Comparison of ENCODE assay signal across 1 cellular context in the genomic region with DNA sequence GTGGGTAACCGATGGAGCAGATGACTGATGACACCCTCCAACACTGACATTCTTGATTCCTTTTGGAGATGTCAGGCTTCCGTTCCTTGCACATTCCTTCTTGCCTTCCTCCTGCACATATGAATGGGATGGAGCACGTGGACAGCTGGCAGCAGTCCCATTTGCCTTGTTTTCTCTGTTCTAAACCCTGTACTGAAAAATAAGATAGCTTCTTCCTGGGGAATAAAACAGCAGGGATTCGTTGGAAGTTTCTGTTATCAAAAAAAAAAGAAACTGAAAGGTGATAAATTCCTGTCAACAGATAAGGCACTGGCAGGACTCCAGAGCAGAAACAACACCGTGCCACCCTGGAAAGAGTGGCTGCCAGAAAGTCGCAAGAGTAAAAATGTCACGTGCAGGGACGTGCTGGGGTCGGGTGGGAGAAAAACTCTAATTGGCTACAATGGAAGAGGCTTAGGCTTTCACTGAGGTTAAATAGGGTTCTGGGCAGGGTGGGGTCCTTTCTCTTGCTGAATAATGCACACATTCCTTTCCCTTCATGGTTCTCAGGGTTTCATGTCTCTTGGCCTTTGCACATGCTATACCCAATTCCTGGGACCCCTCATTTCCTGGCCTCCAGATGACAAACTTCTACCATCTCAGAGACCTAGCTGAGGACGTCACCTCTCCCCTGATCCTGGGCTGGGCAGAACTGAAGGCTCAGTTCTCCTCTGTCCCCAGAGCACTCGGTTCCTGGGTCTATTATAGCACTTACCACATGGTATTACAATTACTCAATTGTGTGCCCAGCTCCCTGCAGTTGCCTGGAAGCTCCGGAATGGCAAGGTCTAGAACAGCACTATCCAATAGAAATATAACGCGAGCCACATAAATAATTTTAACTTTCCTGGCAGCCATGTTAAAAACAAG.
TF ChIP-seq lines count a peak whose summit lies in the region.

No MANE protein-coding gene starts in this region.

TF ChIP-seq in H1, 55 proteins besides CTCF, POLR2A, EP300 and RAD21 (continued from another document):
- TF ChIP-seq CBX5 (IDR thresholded peaks at IDR 0.05; ENCODE audit: low read depth, low read length): no peak
- no peak for TF ChIP-seq TAF1 (IDR thresholded peaks at IDR 0.05; ENCODE audit: low read depth, low read length)
- TF ChIP-seq SP4 (IDR thresholded peaks at IDR 0.05; ENCODE audit: low read length): no peak
- TF ChIP-seq BACH1 (IDR thresholded peaks at IDR 0.05; ENCODE audit: low read length): no peak
- no peak for TF ChIP-seq KDM5A (IDR thresholded peaks at IDR 0.05; ENCODE audit: low read length)
- TF ChIP-seq PHF8 (conservative IDR thresholded peaks at IDR 0.05; ENCODE audit: low read depth, low read length): no peak
- TF ChIP-seq, protein P1, sequence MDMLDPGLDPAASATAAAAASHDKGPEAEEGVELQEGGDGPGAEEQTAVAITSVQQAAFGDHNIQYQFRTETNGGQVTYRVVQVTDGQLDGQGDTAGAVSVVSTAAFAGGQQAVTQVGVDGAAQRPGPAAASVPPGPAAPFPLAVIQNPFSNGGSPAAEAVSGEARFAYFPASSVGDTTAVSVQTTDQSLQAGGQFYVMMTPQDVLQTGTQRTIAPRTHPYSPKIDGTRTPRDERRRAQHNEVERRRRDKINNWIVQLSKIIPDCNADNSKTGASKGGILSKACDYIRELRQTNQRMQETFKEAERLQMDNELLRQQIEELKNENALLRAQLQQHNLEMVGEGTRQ (IDR thresholded peaks at IDR 0.05; ENCODE audit: low read length): no peak
- TF ChIP-seq SUZ12 (IDR thresholded peaks at IDR 0.05; ENCODE audit: low read length): no peak
- TF ChIP-seq BCL11A (IDR thresholded peaks at IDR 0.05; ENCODE audit: low read depth in 2 of 2, low read length in 2 of 2): no peak
